Comparison of ENCODE assay signal across 19 cellular contexts in the genomic region with DNA sequence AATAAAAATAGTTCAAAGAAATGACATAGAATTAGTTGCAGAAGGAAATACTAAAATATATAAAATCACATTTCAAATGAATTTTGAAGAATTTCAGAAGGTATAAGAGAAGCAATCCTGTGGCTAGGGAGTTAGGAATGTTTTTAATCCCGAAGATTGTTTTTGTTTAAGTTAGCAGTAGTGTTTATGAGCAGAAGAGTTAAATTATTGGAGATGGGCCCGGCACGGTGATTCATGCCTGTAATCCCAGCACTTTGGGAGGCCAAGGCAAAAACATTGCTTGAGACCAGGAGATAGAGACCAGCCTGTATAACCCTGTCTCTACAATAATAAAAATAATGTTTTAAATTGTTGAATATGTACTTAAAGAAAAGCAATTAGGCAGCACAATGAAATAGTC.
DNase-seq lines count a peak whose midpoint lies in the region; ATAC-seq and FAIRE-seq lines count a peak whose summit lies in the region.
"Had no signal": no experiment of that assay in that cellular context is flagged by ENCODE, and none has a peak within 500 bp of the region (broad histone marks: within the 10 kb centered on the region; RNA-seq: fewer than 3 reads in every experiment).

No MANE protein-coding gene starts in this region.

- H3K4me1 ChIP-seq in GM23248 (ENCODE audit: insufficient read depth), result peaks cover 38% of the 10 kb centered on the region
- H3K4me1 ChIP-seq in aorta (ENCODE audit: control insufficient read depth in 1 of 2, insufficient read depth in 2 of 2, low read length in 2 of 2), result no peaks in the 10 kb centered on the region
- H3K4me1 ChIP-seq: ascending aorta, gastroesophageal sphincter, SJSA1, spleen had no signal

- H3K36me3 ChIP-seq in GM23248 (ENCODE audit: low read depth) (no peaks in the 10 kb centered on the region), MG63 (no peaks in the 10 kb centered on the region), aorta (ENCODE audit: control insufficient read depth in 1 of 2, insufficient read depth in 2 of 2, low read length in 1 of 2) (no peaks in the 10 kb centered on the region)
- H3K36me3 ChIP-seq: ascending aorta, gastroesophageal sphincter, SJSA1, spleen had no signal

- no peaks in the 10 kb centered on the region for H3K9me2 ChIP-seq in GM23248 (ENCODE audit: insufficient read depth)

- no peak for ATAC-seq in aorta (ENCODE audit: low FRiP score)
- ATAC-seq: gastroesophageal sphincter, Panc1 had no signal

- no peak overlapping the region for H3K4me2 ChIP-seq in GM23248 (ENCODE audit: unreplicated experiment)

- H3K27ac ChIP-seq in GM23248 (no peak overlapping the region), aorta (ENCODE audit: low read depth in 1 of 2, low read length in 2 of 2) (no peak overlapping the region)
- H3K27ac ChIP-seq: ascending aorta, gastroesophageal sphincter, SJSA1, spleen had no signal

- peak; percentile 57 for FAIRE-seq in endometrium (lab: Jason Lieb, UNC)

- H3K4me3 ChIP-seq in GM23248, result no peak overlapping the region
- no peak overlapping the region for H3K4me3 ChIP-seq in MG63
- H3K4me3 ChIP-seq in skeletal muscle cell (ENCODE audit: low read depth, low read length), result no peak overlapping the region
- H3K4me3 ChIP-seq in aorta (ENCODE audit: low read length in 2 of 2), result no peak overlapping the region
- H3K4me3 ChIP-seq: ascending aorta, gastroesophageal sphincter, SJSA1, spleen had no signal

- in situ Hi-C loops in GM23248 (cut with MboI), result no loop called here

- no peaks in the 10 kb centered on the region for H4K20me1 ChIP-seq in GM23248 (ENCODE audit: insufficient read depth)

- H3F3A ChIP-seq in GM23248 (ENCODE audit: insufficient read depth), result peaks cover 14% of the 10 kb centered on the region; the same call in 1 of the 2 replicates

- H3K9me3 ChIP-seq in GM23248 (ENCODE audit: low read depth), result no peaks in the 10 kb centered on the region
- H3K9me3 ChIP-seq in MG63, result no peaks in the 10 kb centered on the region; the same call in 1 of the 2 replicates
- no peaks in the 10 kb centered on the region for H3K9me3 ChIP-seq in aorta (ENCODE audit: control insufficient read depth, low read length)
- H3K9me3 ChIP-seq: ascending aorta, gastroesophageal sphincter, SJSA1 had no signal

- 7% methylated on average over 3 of the region's 3 CpGs for WGBS in GM23248 (ENCODE audit: low coverage in 1 of 2, low lambda C conversion rate in 2 of 2, missing lambda C conversion rate in 2 of 2), 2 experiments
- WGBS in aorta, 2 donors, result 18 to 37% methylated on average over 3 of the region's 3 CpGs

- peak; percentile 65 for DNase-seq in GM23248
- DNase-seq in MG63, result peak; percentile 81
- peak; percentile 34 for DNase-seq in skeletal muscle cell (ENCODE audit: low read depth)
- DNase-seq in aorta, result no peak
- DNase-seq in stimulated activated naive CD4-positive, alpha-beta T cell (lab: John Stamatoyannopoulos, UW), result no peak
- DNase-seq in NCI-H774 (lab: John Stamatoyannopoulos, UW), result no peak
- DNase-seq: activated CD4-positive, alpha-beta T cell treated with anti-CD3 and anti-CD28 coated beads, Interleukin-2, amount 50 U/mL, for 48 hours; activated T-cell treated with anti-CD3 and anti-CD28 coated beads for 4 hours; AML-193; NCI-H187 treated with DMSO at 0.1 percent for 48 hours; NCI-H345; nephron progenitor cell; spleen; T-helper 2 cell had no signal

- H3K79me2 ChIP-seq in GM23248 (ENCODE audit: insufficient read depth), result no peaks in the 10 kb centered on the region

- H2AFZ ChIP-seq in GM23248, result no peak overlapping the region

- H3K27me3 ChIP-seq in GM23248 (replicated peaks; ENCODE audit: insufficient read depth), result no peaks in the 10 kb centered on the region
- H3K27me3 ChIP-seq in MG63, result peaks cover 4% of the 10 kb centered on the region; the same call in 1 of the 2 replicates
- H3K27me3 ChIP-seq in aorta (ENCODE audit: control insufficient read depth in 1 of 2, insufficient read depth in 2 of 2, low read length in 1 of 2), result no peaks in the 10 kb centered on the region
- H3K27me3 ChIP-seq: ascending aorta, gastroesophageal sphincter, SJSA1, spleen had no signal

- no peak overlapping the region for H3K9ac ChIP-seq in GM23248

- intact Hi-C loops in aorta (cut with DNase I), result no loop called here

Comparison
In these comparisons a context has a peak if more than half of its experiments do, and no peak if none do; other contexts are left out.
1. DNase-seq: peak in GM23248 (single experiment), MG63 (single experiment) and skeletal muscle cell (single experiment); none in aorta (0 of 2), stimulated activated naive CD4-positive, alpha-beta T cell (0 of 6) and NCI-H774 (single experiment).